Comparison of ENCODE assay signal across 8 cellular contexts in the genomic region with DNA sequence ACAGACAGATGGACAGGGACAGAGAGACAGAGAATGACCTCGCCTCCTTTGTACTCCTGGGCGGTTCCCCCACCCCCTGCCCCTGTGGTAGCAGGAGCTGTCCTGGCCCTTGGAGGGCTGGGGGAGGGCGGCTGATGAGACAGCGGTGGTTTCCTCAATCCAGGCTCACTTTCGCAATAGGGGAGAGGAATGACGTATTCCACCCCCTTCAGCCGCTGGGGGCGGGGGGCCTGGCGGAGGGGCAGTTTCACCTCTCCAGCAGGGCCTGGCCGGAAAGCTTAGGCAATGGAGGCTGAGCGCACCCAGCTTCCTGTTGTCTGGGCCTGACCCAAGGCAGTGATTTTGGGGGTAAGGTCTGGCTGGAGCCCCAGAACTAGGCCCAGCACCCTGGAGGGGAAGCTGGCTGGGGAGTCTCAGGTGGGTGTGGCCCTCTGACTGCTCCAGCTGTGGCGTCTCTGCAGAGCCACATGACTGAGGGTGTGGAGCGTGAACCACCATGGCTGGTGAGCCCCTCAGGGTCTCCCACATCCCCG.
A peak's percentile ranks its signal among the peaks of the same experiment; 100 is the strongest.
DNase-seq lines count a peak whose midpoint lies in the region; ATAC-seq and TF ChIP-seq lines count a peak whose summit lies in the region.

No MANE protein-coding gene starts in this region.

- H3K27ac ChIP-seq in HL-60 (replicated peaks) (peak overlapping the region; percentile 81), layer of hippocampus (ENCODE audit: low read depth, low read length) (peak overlapping the region; percentile 77)

- ATAC-seq in GM19023 (IDR thresholded peaks at IDR 0.05; ENCODE audit: unreplicated experiment) (peak; percentile 26), GM18520 (IDR thresholded peaks at IDR 0.05; ENCODE audit: unreplicated experiment) (no peak)

- no peaks in the 10 kb centered on the region for H3K27me3 ChIP-seq in HL-60 (ENCODE audit: insufficient read depth, poor library complexity, severe bottlenecking)
- no peaks in the 10 kb centered on the region for H3K27me3 ChIP-seq in layer of hippocampus (ENCODE audit: control insufficient read depth, insufficient read depth, low read length)

- DNase-seq in HL-60 (ENCODE audit: low read depth in 1 of 2, low spot score in 1 of 2), result peak; percentile 99 to 100
- peak; percentile 87 for DNase-seq in UCSD-AML1 (lab: John Stamatoyannopoulos, UW; ENCODE audit: unreplicated experiment)
- DNase-seq in astrocyte of the spinal cord (ENCODE audit: low read depth, low spot score), result peak; percentile 80
- DNase-seq in stimulated activated CD4-positive, alpha-beta T cell treated with anti-CD3 and anti-CD28 coated beads, Interleukin-4, amount 100 ng/mL, for 48 hours (ENCODE audit: low read depth in 2 of 2), result peak; percentile 80 to 91
- no peak for DNase-seq in NCI-H2029 (lab: John Stamatoyannopoulos, UW)

- no peak for TF ChIP-seq CTCF in HL-60 (IDR thresholded peaks at IDR 0.05; ENCODE audit: insufficient read depth, low read length)
- TF ChIP-seq CTCF in astrocyte of the spinal cord (IDR thresholded peaks at IDR 0.05; ENCODE audit: low read depth, low read length), result no peak

- peak overlapping the region; percentile 20; the same call in 1 of the 2 replicates for H3K4me3 ChIP-seq in HL-60 (replicated peaks; ENCODE audit: insufficient read depth, low read length)
- no peak overlapping the region for H3K4me3 ChIP-seq in astrocyte of the spinal cord (ENCODE audit: low read depth, low read length)

- in situ Hi-C loops in astrocyte of the spinal cord (cut with HindIII; ENCODE audit: low sequenced_read_pairs), result no loop called here
